2 cellular contexts compared by ENCODE assay signal in the genomic region with DNA sequence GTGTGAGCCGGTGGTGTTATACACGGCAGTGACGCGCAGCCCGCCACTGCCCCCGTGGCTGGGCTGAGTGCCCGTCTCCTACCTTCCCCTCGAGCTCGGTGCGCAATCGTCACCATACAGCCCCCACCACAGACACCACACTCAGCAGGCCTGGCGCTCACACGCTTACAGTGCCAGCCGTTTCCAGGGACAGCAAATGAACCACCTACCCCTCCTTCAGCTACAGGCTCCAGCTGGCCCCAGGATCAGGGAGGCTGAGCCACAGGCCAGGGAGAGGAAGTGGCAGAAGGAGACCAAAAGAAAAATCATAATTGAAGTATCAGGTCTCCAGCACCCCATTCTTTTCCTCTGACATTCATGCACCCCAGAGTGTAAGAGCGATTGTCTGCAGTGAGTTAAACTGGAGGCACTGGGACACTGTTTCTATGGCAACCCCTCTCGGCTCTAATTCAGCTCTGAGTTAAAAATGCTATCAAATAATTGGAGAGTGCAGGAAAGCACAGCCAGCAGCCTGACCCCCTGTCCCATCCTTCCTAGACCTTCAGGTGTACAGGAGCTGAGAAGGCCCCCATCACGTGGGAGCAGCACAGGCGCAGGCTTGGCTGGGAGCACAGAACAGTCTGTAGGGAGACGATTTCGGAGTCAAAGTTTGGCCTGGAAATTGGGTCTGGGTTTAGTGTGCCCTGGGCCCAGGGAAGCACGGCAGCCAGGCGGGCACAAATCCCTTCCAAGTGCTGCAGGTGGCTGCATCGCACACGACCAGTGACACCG.
TF ChIP-seq lines count a peak whose summit lies in the region.

No MANE protein-coding gene starts in this region.

TF ChIP-seq in neural cell, 6 proteins besides CTCF, POLR2A, EP300 and RAD21:
- TF ChIP-seq EZH2 (IDR thresholded peaks at IDR 0.05; ENCODE audit: borderline replicate concordance, insufficient read depth, low read length, poor library complexity, severe bottlenecking) (no peak), MXI1 (conservative IDR thresholded peaks at IDR 0.05; ENCODE audit: poor library complexity, severe bottlenecking) (peak; percentile 23)
- TF ChIP-seq, protein P1, sequence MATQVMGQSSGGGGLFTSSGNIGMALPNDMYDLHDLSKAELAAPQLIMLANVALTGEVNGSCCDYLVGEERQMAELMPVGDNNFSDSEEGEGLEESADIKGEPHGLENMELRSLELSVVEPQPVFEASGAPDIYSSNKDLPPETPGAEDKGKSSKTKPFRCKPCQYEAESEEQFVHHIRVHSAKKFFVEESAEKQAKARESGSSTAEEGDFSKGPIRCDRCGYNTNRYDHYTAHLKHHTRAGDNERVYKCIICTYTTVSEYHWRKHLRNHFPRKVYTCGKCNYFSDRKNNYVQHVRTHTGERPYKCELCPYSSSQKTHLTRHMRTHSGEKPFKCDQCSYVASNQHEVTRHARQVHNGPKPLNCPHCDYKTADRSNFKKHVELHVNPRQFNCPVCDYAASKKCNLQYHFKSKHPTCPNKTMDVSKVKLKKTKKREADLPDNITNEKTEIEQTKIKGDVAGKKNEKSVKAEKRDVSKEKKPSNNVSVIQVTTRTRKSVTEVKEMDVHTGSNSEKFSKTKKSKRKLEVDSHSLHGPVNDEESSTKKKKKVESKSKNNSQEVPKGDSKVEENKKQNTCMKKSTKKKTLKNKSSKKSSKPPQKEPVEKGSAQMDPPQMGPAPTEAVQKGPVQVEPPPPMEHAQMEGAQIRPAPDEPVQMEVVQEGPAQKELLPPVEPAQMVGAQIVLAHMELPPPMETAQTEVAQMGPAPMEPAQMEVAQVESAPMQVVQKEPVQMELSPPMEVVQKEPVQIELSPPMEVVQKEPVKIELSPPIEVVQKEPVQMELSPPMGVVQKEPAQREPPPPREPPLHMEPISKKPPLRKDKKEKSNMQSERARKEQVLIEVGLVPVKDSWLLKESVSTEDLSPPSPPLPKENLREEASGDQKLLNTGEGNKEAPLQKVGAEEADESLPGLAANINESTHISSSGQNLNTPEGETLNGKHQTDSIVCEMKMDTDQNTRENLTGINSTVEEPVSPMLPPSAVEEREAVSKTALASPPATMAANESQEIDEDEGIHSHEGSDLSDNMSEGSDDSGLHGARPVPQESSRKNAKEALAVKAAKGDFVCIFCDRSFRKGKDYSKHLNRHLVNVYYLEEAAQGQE (IDR thresholded peaks at IDR 0.05; ENCODE audit: borderline replicate concordance), result peak; percentile 35

TF ChIP-seq in WTC11, 78 proteins besides CTCF, POLR2A, EP300 and RAD21:
- no peak for TF ChIP-seq SMAD4 (CRISPR knock-in tag; IDR thresholded peaks at IDR 0.05)
- TF ChIP-seq SP1 (CRISPR knock-in tag; conservative IDR thresholded peaks at IDR 0.05), result no peak
